In genomic region chr10:78910021-78910420, GRCh38 we compare ENCODE assay signal across 18 cellular contexts.
DNase-seq lines count a peak whose midpoint lies in the region; ATAC-seq and TF ChIP-seq lines count a peak whose summit lies in the region.
"Had no signal": no experiment of that assay in that cellular context is flagged by ENCODE, and none has a peak within 500 bp of the region (broad histone marks: within the 10 kb centered on the region; RNA-seq: fewer than 3 reads in every experiment).

No MANE protein-coding gene starts in this region.

- H3K36me3 ChIP-seq in spleen (no peaks in the 10 kb centered on the region), upper lobe of right lung (no peaks in the 10 kb centered on the region)

- H3K4me3 ChIP-seq in spleen (no peak overlapping the region), upper lobe of right lung (no peak overlapping the region)

- H3K36me3 Mint-ChIP-seq in brain = no peaks in the 10 kb centered on the region
- H3K36me3 Mint-ChIP-seq: CD4-positive, alpha-beta memory T cell had no signal

- ATAC-seq in upper lobe of right lung (no peak), GM21515 (IDR thresholded peaks at IDR 0.05; ENCODE audit: unreplicated experiment) (no peak), HG03159 (IDR thresholded peaks at IDR 0.05; ENCODE audit: unreplicated experiment) (no peak)

- H3K9me3 ChIP-seq in spleen (no peaks in the 10 kb centered on the region), upper lobe of right lung (no peaks in the 10 kb centered on the region)

- TF ChIP-seq POLR2A in spleen (IDR thresholded peaks at IDR 0.05) = no peak

- intact Hi-C loops in spleen (cut with DNase I; ENCODE audit: low total_unique reads) (no loop called here), upper lobe of right lung (cut with DNase I) (no loop called here)

- H3K9me3 Mint-ChIP-seq in brain = no peaks in the 10 kb centered on the region
- H3K9me3 Mint-ChIP-seq: CD4-positive, alpha-beta memory T cell had no signal

- no peak overlapping the region for H3K27ac ChIP-seq in spleen
- H3K27ac ChIP-seq in upper lobe of right lung = no peak overlapping the region

- peaks cover 0 to 39% (median 7%) of the 10 kb centered on the region in 6 donors for H3K4me1 ChIP-seq in spleen
- H3K4me1 ChIP-seq in upper lobe of right lung = no peaks in the 10 kb centered on the region

- H3K4me3 Mint-ChIP-seq in brain = no peak overlapping the region
- H3K4me3 Mint-ChIP-seq: CD4-positive, alpha-beta memory T cell had no signal

- H3K27me3 ChIP-seq in spleen (replicated peaks in 1 of 7) (no peaks in the 10 kb centered on the region), upper lobe of right lung (no peaks in the 10 kb centered on the region)

- peaks cover 85% of the 10 kb centered on the region for H3K4me1 Mint-ChIP-seq in brain
- H3K4me1 Mint-ChIP-seq: CD4-positive, alpha-beta memory T cell had no signal

- TF ChIP-seq CTCF in brain (conservative IDR thresholded peaks at IDR 0.05) (no peak), spleen (IDR thresholded peaks at IDR 0.05 in 8 of 11, conservative IDR thresholded peaks at IDR 0.05 in 3 of 11) (no peak), upper lobe of right lung (IDR thresholded peaks at IDR 0.05) (no peak)

- H3K27ac Mint-ChIP-seq in brain = peak overlapping the region in 4 of 5 experiments; percentile 41 to 93 (median 82)
- H3K27ac Mint-ChIP-seq: CD4-positive, alpha-beta memory T cell had no signal

- 90 to 93% (median 91%) methylated on average over 3 of the region's 3 CpGs for WGBS in spleen, 5 donors

- no peaks in the 10 kb centered on the region for H3K27me3 Mint-ChIP-seq in brain

- DNase-seq in mesenteric fat pad (ENCODE audit: low spot score) (peak; percentile 71), spleen (peak; percentile 40), upper lobe of right lung (peak; percentile 30), A172 (ENCODE audit: low spot score) (no peak)
- DNase-seq: 8988T; C1 segment of cervical spinal cord; Calu3; CD4-positive, alpha-beta memory T cell; COR-L47; DMS53; DMS79 treated with DMSO at 0.1 percent for 48 hours; GF-D8; GOT3; H7; HCEC 1CT had no signal
